Comparison of ENCODE assay signal across 7 cellular contexts in genomic region chr6:64729522-64729921, GRCh38.
"Had no signal": no experiment of that assay in that cellular context is flagged by ENCODE, and none has a peak within 500 bp of the region (broad histone marks: within the 10 kb centered on the region; RNA-seq: fewer than 3 reads in every experiment).

No MANE protein-coding gene starts in this region.

- ATAC-seq: HCT116 had no signal

- FAIRE-seq: HTR-8/SVneo had no signal

- H3K4me3 ChIP-seq: GM23248, HAP-1 had no signal

- H3K9ac ChIP-seq: GM23248 had no signal

- H3K27ac ChIP-seq: GM23248 had no signal

- H2AFZ ChIP-seq: GM23248 had no signal

- H3K36me3 ChIP-seq: HAP-1 had no signal

- H3K4me1 ChIP-seq: HAP-1 had no signal

- DNase-seq: GM23248, GOT3, H7, KG1 had no signal

- H3K9me3 ChIP-seq: HAP-1 had no signal
